Comparison of ENCODE assay signal across 8 cellular contexts in genomic region chr4:26856906-26857277, GRCh38. TPM values are rescaled to one million over a fixed set of nuclear protein-coding genes. Genes with fewer than 3 reads are reported as not detected.
DNase-seq lines count a peak whose midpoint lies in the region; ATAC-seq lines count a peak whose summit lies in the region.

No MANE protein-coding gene starts in this region.

- H3K9me3 Mint-ChIP-seq in T-helper 2 cell treated with Interferon-gamma antibody and Interleukin-4, amounts not matched to agents 5 μg/mL and 100 μg/mL, for 36 hours: no peaks in the 10 kb centered on the region
- no peaks in the 10 kb centered on the region for H3K9me3 Mint-ChIP-seq in activated naive CD8-positive, alpha-beta T cell treated with anti-CD3 and anti-CD28 coated beads, Interleukin-2, amount 50 U/mL, for 24 hours

- H3K27me3 Mint-ChIP-seq in T-helper 2 cell treated with Interferon-gamma antibody and Interleukin-4, amounts not matched to agents 5 μg/mL and 100 μg/mL, for 36 hours (ENCODE audit: low read depth): peaks cover 9% of the 10 kb centered on the region
- no peaks in the 10 kb centered on the region for H3K27me3 Mint-ChIP-seq in activated naive CD8-positive, alpha-beta T cell treated with anti-CD3 and anti-CD28 coated beads, Interleukin-2, amount 50 U/mL, for 24 hours

- peak overlapping the region; percentile 89 for H3K4me3 Mint-ChIP-seq in T-helper 2 cell treated with Interferon-gamma antibody and Interleukin-4, amounts not matched to agents 5 μg/mL and 100 μg/mL, for 36 hours
- peak overlapping the region; percentile 92 for H3K4me3 Mint-ChIP-seq in activated naive CD8-positive, alpha-beta T cell treated with anti-CD3 and anti-CD28 coated beads, Interleukin-2, amount 50 U/mL, for 24 hours

- DNase-seq in T-helper 2 cell treated with Interferon-gamma antibody and Interleukin-4, amounts not matched to agents 5 μg/mL and 100 μg/mL, for 36 hours (ENCODE audit: low spot score): no peak
- DNase-seq in T-helper 2 cell: no peak
- no peak for DNase-seq in activated naive CD8-positive, alpha-beta T cell treated with anti-CD3 and anti-CD28 coated beads, Interleukin-2, amount 50 U/mL, for 24 hours
- peak; percentile 19 for DNase-seq in kidney glomerular epithelial cell (lab: John Stamatoyannopoulos, UW)
- peak; percentile 55 for DNase-seq in superior temporal gyrus (ENCODE audit: extremely low spot score)
- DNase-seq in posterior vena cava (ENCODE audit: low spot score): no peak
- DNase-seq in left colon: no peak

- intact Hi-C loops in posterior vena cava (cut with DNase I) (no loop called here), left colon (cut with DNase I, micrococcal nuclease) (loop anchor here in 1 of 2 donors (5.0 kb wide), 1 partner anchor 145 kb away; no protein-coding TSS in a partner anchor)

- H3K27ac Mint-ChIP-seq in T-helper 2 cell treated with Interferon-gamma antibody and Interleukin-4, amounts not matched to agents 5 μg/mL and 100 μg/mL, for 36 hours: peak overlapping the region; percentile 81
- H3K27ac Mint-ChIP-seq in activated naive CD8-positive, alpha-beta T cell treated with anti-CD3 and anti-CD28 coated beads, Interleukin-2, amount 50 U/mL, for 24 hours: peak overlapping the region; percentile 87

- ATAC-seq in activated naive CD8-positive, alpha-beta T cell treated with anti-CD3 and anti-CD28 coated beads, Interleukin-2, amount 50 U/mL, for 24 hours: no peak
- ATAC-seq in GM21515 (IDR thresholded peaks at IDR 0.05; ENCODE audit: unreplicated experiment) (no peak), left colon (no peak)

- H3K36me3 Mint-ChIP-seq in T-helper 2 cell treated with Interferon-gamma antibody and Interleukin-4, amounts not matched to agents 5 μg/mL and 100 μg/mL, for 36 hours (ENCODE audit: low read depth): peaks cover 5% of the 10 kb centered on the region
- no peaks in the 10 kb centered on the region for H3K36me3 Mint-ChIP-seq in activated naive CD8-positive, alpha-beta T cell treated with anti-CD3 and anti-CD28 coated beads, Interleukin-2, amount 50 U/mL, for 24 hours (ENCODE audit: low read depth)

- H3K4me1 Mint-ChIP-seq in T-helper 2 cell treated with Interferon-gamma antibody and Interleukin-4, amounts not matched to agents 5 μg/mL and 100 μg/mL, for 36 hours (ENCODE audit: low read depth): peaks cover 37% of the 10 kb centered on the region
- H3K4me1 Mint-ChIP-seq in activated naive CD8-positive, alpha-beta T cell treated with anti-CD3 and anti-CD28 coated beads, Interleukin-2, amount 50 U/mL, for 24 hours: peaks cover 38% of the 10 kb centered on the region

RNA-seq across cellular contexts. Expression of gene STIM2, which starts 3.7 kb away (rescaled TPM):
- total RNA-seq in posterior vena cava (10 to 100 TPM; 17.0 to 17.4 TPM), left colon (10 to 100 TPM; 27.2 to 28.4 TPM)

Comparison
In these comparisons a context has a peak if more than half of its experiments do, and no peak if none do; other contexts are left out.
1. DNase-seq: peak in kidney glomerular epithelial cell (single experiment) and superior temporal gyrus (single experiment); none in T-helper 2 cell treated with Interferon-gamma antibody and Interleukin-4, amounts not matched to agents 5 μg/mL and 100 μg/mL, for 36 hours (single experiment), T-helper 2 cell (0 of 5), activated naive CD8-positive, alpha-beta T cell treated with anti-CD3 and anti-CD28 coated beads, Interleukin-2, amount 50 U/mL, for 24 hours (single experiment), posterior vena cava (single experiment) and left colon (0 of 2).